ENCODE assay signal across 10 cellular contexts in genomic region chr14:29759521-29760340, GRCh38.
A peak's percentile ranks its signal among the peaks of the same experiment; 100 is the strongest.
DNase-seq lines count a peak whose midpoint lies in the region; ATAC-seq and TF ChIP-seq lines count a peak whose summit lies in the region.
"Had no signal": no experiment of that assay in that cellular context is flagged by ENCODE, and none has a peak within 500 bp of the region (broad histone marks: within the 10 kb centered on the region; RNA-seq: fewer than 3 reads in every experiment).

No MANE protein-coding gene starts in this region.

- POLR2A ChIA-PET in PC-3 (lab: Charles Lee; ENCODE audit: unreplicated experiment): no interaction called here

- H3K4me3 ChIP-seq in GM12865 (ENCODE audit: low read depth, low read length) (no peak overlapping the region), adipocyte (ENCODE audit: low read length) (peak overlapping the region; percentile 18), PC-3 (ENCODE audit: low read length) (no peak overlapping the region)

- BruUV-seq in PC-3 (replicated peaks; lab: Mats Ljungman, UMichigan): no TSS peak

- no peaks in the 10 kb centered on the region for H3K36me3 ChIP-seq in adipocyte (ENCODE audit: control insufficient read depth, insufficient read depth, low read length, severe bottlenecking)
- H3K36me3 ChIP-seq in PC-3 (ENCODE audit: low read depth, low read length): no peaks in the 10 kb centered on the region

- H4K20me1 ChIP-seq in PC-3 (ENCODE audit: low read length): no peaks in the 10 kb centered on the region

- no peak overlapping the region for H3K27ac ChIP-seq in PC-3 (ENCODE audit: low read length)

- H3K9me3 ChIP-seq in adipocyte (ENCODE audit: control insufficient read depth, low read length) (no peaks in the 10 kb centered on the region), PC-3 (ENCODE audit: low read length) (no peaks in the 10 kb centered on the region)

- H3K79me2 ChIP-seq in PC-3 (ENCODE audit: low read length): no peaks in the 10 kb centered on the region

- H3K4me2 ChIP-seq in PC-3 (ENCODE audit: low read length): no peak overlapping the region

- no peaks in the 10 kb centered on the region for H3K9me2 ChIP-seq in PC-3 (replicated peaks; ENCODE audit: low read length)

- H3K9ac ChIP-seq in adipocyte (ENCODE audit: low read length): no peak overlapping the region
- no peak overlapping the region for H3K9ac ChIP-seq in PC-3 (ENCODE audit: low read length)

- TF ChIP-seq CTCF in GM12865 (IDR thresholded peaks at IDR 0.05; ENCODE audit: insufficient read depth, low read depth, low read length, missing control alignments) (no peak), PC-3 (conservative IDR thresholded peaks at IDR 0.05; ENCODE audit: low read depth, low read length) (no peak)

- CTCF ChIA-PET in PC-3 (lab: Charles Lee): no interaction called here

- peak; percentile 89 for ATAC-seq in GM21515 (IDR thresholded peaks at IDR 0.05; ENCODE audit: unreplicated experiment)
- peak; percentile 97 for ATAC-seq in HG03103 (IDR thresholded peaks at IDR 0.05; ENCODE audit: low read depth, unreplicated experiment)
- no peak for ATAC-seq in PC-3

- intact Hi-C loops in PC-3 (cut with micrococcal nuclease): no loop called here

- H2AFZ ChIP-seq in PC-3 (ENCODE audit: low read length): no peak overlapping the region

- H3K4me1 ChIP-seq in adipocyte (ENCODE audit: control insufficient read depth, insufficient read depth, low read length) (peaks cover 37% of the 10 kb centered on the region), PC-3 (ENCODE audit: insufficient read depth, low read length) (no peaks in the 10 kb centered on the region)

- H3F3A ChIP-seq in PC-3 (ENCODE audit: low read length, unreplicated experiment): no peaks in the 10 kb centered on the region

- DNase-seq in GM12865 (ENCODE audit: low read depth) (peak; percentile 0), adipocyte (ENCODE audit: low read depth) (peak; percentile 33), T1000 (lab: John Stamatoyannopoulos, UW) (no peak), NCI-H526 (lab: John Stamatoyannopoulos, UW) (no peak), PC-3 (no peak), ecto neural progenitor cell (ENCODE audit: low spot score) (no peak)
- DNase-seq: activated naive CD4-positive, alpha-beta T cell treated with anti-CD3 and anti-CD28 coated beads, Interleukin-2, amount 50 U/mL, for 16 hours; NCI-H1105 treated with DMSO at 0.1 percent for 48 hours had no signal

- H3K27me3 ChIP-seq in adipocyte (replicated peaks; ENCODE audit: control insufficient read depth, insufficient read depth, low read length): no peaks in the 10 kb centered on the region
- no peaks in the 10 kb centered on the region for H3K27me3 ChIP-seq in PC-3 (ENCODE audit: low read length)

Comparison
In these comparisons a context has a peak if more than half of its experiments do, and no peak if none do; other contexts are left out.
1. DNase-seq: peak in GM12865 (single experiment) and adipocyte (single experiment); none in T1000 (single experiment), NCI-H526 (0 of 2), PC-3 (single experiment) and ecto neural progenitor cell (single experiment).